9 cellular contexts compared by ENCODE assay signal in genomic region chr3:190322604-190323240, GRCh38. TPM values are rescaled to one million over a fixed set of nuclear protein-coding genes. Genes with fewer than 3 reads are reported as not detected.
DNase-seq lines count a peak whose midpoint lies in the region; ATAC-seq, FAIRE-seq and TF ChIP-seq lines count a peak whose summit lies in the region.
"Had no signal": no experiment of that assay in that cellular context is flagged by ENCODE, and none has a peak within 500 bp of the region (broad histone marks: within the 10 kb centered on the region; RNA-seq: fewer than 3 reads in every experiment).

No MANE protein-coding gene starts in this region.

- POLR2A ChIA-PET in activated CD4-positive, alpha-beta T cell treated with anti-CD3 and anti-CD28 coated beads, Interleukin-2, amount 10 ng/mL, durations not matched to agents 7 days and 5 days (lab: Charles Lee) = no interaction called here

- H3K9me3 Mint-ChIP-seq in activated CD4-positive, alpha-beta T cell treated with anti-CD3 and anti-CD28 coated beads, Interleukin-2, amount 10 ng/mL, durations not matched to agents 7 days and 5 days = no peaks in the 10 kb centered on the region
- H3K9me3 Mint-ChIP-seq in astrocyte (ENCODE audit: unreplicated experiment) = no peaks in the 10 kb centered on the region

- H4K20me1 ChIP-seq in astrocyte (ENCODE audit: insufficient read depth, low read length) = no peaks in the 10 kb centered on the region

- H3K27me3 ChIP-seq in astrocyte (ENCODE audit: insufficient read depth, low read length) (no peaks in the 10 kb centered on the region), kidney epithelial cell (ENCODE audit: control insufficient read depth, insufficient read depth, low read length) (no peaks in the 10 kb centered on the region), transverse colon (peaks cover 11% of the 10 kb centered on the region)

- no peak for TF ChIP-seq EP300 in transverse colon (IDR thresholded peaks at IDR 0.05; ENCODE audit: low read depth)

- H3K79me2 ChIP-seq in astrocyte (ENCODE audit: insufficient read depth, low read length) = no peaks in the 10 kb centered on the region

- H3K36me3 ChIP-seq in astrocyte (ENCODE audit: insufficient read depth, low read length) (no peaks in the 10 kb centered on the region), kidney epithelial cell (ENCODE audit: control insufficient read depth, insufficient read depth, low read length) (no peaks in the 10 kb centered on the region), transverse colon (no peaks in the 10 kb centered on the region)

- CTCF ChIA-PET in activated CD4-positive, alpha-beta T cell treated with anti-CD3 and anti-CD28 coated beads, Interleukin-2, amount 10 ng/mL, durations not matched to agents 7 days and 5 days (lab: Charles Lee) = interaction anchor here (1.3 to 1.9 kb wide), 4 partner anchors 15 to 361 kb away, joined by 3 to 9 read pairs (median 6); no protein-coding TSS in a partner anchor

- TF ChIP-seq CTCF in astrocyte (IDR thresholded peaks at IDR 0.05; ENCODE audit: insufficient read depth, low read depth, low read length) (no peak), kidney epithelial cell (IDR thresholded peaks at IDR 0.05; ENCODE audit: insufficient read depth, low read length, poor library complexity, severe bottlenecking) (no peak), transverse colon (IDR thresholded peaks at IDR 0.05) (peak in 1 of 5 experiments; percentile 8)

- no peaks in the 10 kb centered on the region for H3K9me3 ChIP-seq in astrocyte (ENCODE audit: insufficient read depth, low read depth, low read length)
- H3K9me3 ChIP-seq in transverse colon = no peaks in the 10 kb centered on the region

- H2AFZ ChIP-seq in astrocyte (ENCODE audit: low read depth, low read length) = peak overlapping the region; percentile 91

- no peak overlapping the region for H3K27ac ChIP-seq in astrocyte (ENCODE audit: low read depth, low read length)
- peak overlapping the region in 1 of 4 donors; percentile 58 for H3K27ac ChIP-seq in transverse colon

- H3K4me3 Mint-ChIP-seq in activated CD4-positive, alpha-beta T cell treated with anti-CD3 and anti-CD28 coated beads, Interleukin-2, amount 10 ng/mL, durations not matched to agents 7 days and 5 days = peak overlapping the region; percentile 52
- H3K4me3 Mint-ChIP-seq in astrocyte (ENCODE audit: unreplicated experiment) = peak overlapping the region; percentile 84

- H3K36me3 Mint-ChIP-seq in activated CD4-positive, alpha-beta T cell treated with anti-CD3 and anti-CD28 coated beads, Interleukin-2, amount 10 ng/mL, durations not matched to agents 7 days and 5 days (ENCODE audit: low read depth) = no peaks in the 10 kb centered on the region
- no peaks in the 10 kb centered on the region for H3K36me3 Mint-ChIP-seq in astrocyte (ENCODE audit: low read depth, unreplicated experiment)

- in situ Hi-C loops in transverse colon (cut with MboI; ENCODE audit: low pct_ligation_motif_present in 1 of 4, low pct_unique_long_range_greater_than_20kb in 1 of 4, low sequenced_read_pairs in 3 of 4) = loop anchor here in 3 of 4 donors (10.0 kb wide), 2 partner anchors 98 to 358 kb away; no protein-coding TSS in a partner anchor

- intact Hi-C loops in transverse colon (cut with DNase I; ENCODE audit: low total_unique reads) = loop anchor here (5.0 to 10.0 kb wide), 2 partner anchors 98 to 360 kb away; no protein-coding TSS in a partner anchor

- H3K4me3 ChIP-seq in astrocyte (ENCODE audit: insufficient read depth, low read depth, low read length) = peak overlapping the region; percentile 67
- H3K4me3 ChIP-seq in kidney epithelial cell (ENCODE audit: low read depth, low read length) = peak overlapping the region; percentile 87
- H3K4me3 ChIP-seq in transverse colon = peak overlapping the region in 3 of 4 donors; percentile 30 to 55 (median 48)

- no peak overlapping the region for H3K27ac Mint-ChIP-seq in activated CD4-positive, alpha-beta T cell treated with anti-CD3 and anti-CD28 coated beads, Interleukin-2, amount 10 ng/mL, durations not matched to agents 7 days and 5 days
- peak overlapping the region; percentile 27 for H3K27ac Mint-ChIP-seq in astrocyte (ENCODE audit: unreplicated experiment)

- ATAC-seq in GM18909 (IDR thresholded peaks at IDR 0.05; ENCODE audit: poor library complexity, unreplicated experiment) = no peak

- TF ChIP-seq POLR2A in transverse colon (IDR thresholded peaks at IDR 0.05) = no peak

- FAIRE-seq in astrocyte (lab: Jason Lieb, UNC) (no peak), GM19239 (lab: Jason Lieb, UNC) (no peak)
- FAIRE-seq: TTC549 had no signal

- H3K9ac ChIP-seq in astrocyte (ENCODE audit: low read length) = peak overlapping the region; percentile 60

- H3K4me2 ChIP-seq in astrocyte (ENCODE audit: low read length) = peak overlapping the region; percentile 91

- peaks cover 34% of the 10 kb centered on the region for H3K27me3 Mint-ChIP-seq in activated CD4-positive, alpha-beta T cell treated with anti-CD3 and anti-CD28 coated beads, Interleukin-2, amount 10 ng/mL, durations not matched to agents 7 days and 5 days
- H3K27me3 Mint-ChIP-seq in astrocyte (ENCODE audit: low read depth, unreplicated experiment) = peaks cover 5% of the 10 kb centered on the region

- H3K4me1 ChIP-seq in astrocyte (ENCODE audit: insufficient read depth, low read length) = peaks cover 22% of the 10 kb centered on the region
- H3K4me1 ChIP-seq in transverse colon = peaks cover 0 to 7% (median 5%) of the 10 kb centered on the region in 4 donors

- no peak for DNase-seq in activated CD4-positive, alpha-beta T cell treated with anti-CD3 and anti-CD28 coated beads, Interleukin-2, amount 10 ng/mL, durations not matched to agents 7 days and 5 days
- no peak for DNase-seq in activated CD4-positive, alpha-beta T cell treated with anti-CD3 and anti-CD28 coated beads, Interleukin-2, amount 50 U/mL, for 48 hours
- DNase-seq in astrocyte (ENCODE audit: low read depth) = no peak
- no peak for DNase-seq in kidney epithelial cell (ENCODE audit: low read depth)
- DNase-seq in transverse colon = no peak
- no peak for DNase-seq in GM19240 (ENCODE audit: insufficient read length, low spot score)
- DNase-seq in GM19239 (ENCODE audit: insufficient read length, low spot score) = no peak

- 9 to 14% methylated on average over 10 to 12 of the region's 12 CpGs for WGBS in transverse colon (ENCODE audit: low coverage in 1 of 2), 2 donors

- H3K4me1 Mint-ChIP-seq in activated CD4-positive, alpha-beta T cell treated with anti-CD3 and anti-CD28 coated beads, Interleukin-2, amount 10 ng/mL, durations not matched to agents 7 days and 5 days = peaks cover 21% of the 10 kb centered on the region
- peaks cover 15% of the 10 kb centered on the region for H3K4me1 Mint-ChIP-seq in astrocyte (ENCODE audit: low read depth, unreplicated experiment)

RNA-seq across cellular contexts. Expression of gene CLDN1, which starts 0.5 kb away (rescaled TPM):
- total RNA-seq in activated CD4-positive, alpha-beta T cell treated with anti-CD3 and anti-CD28 coated beads, Interleukin-2, amount 10 ng/mL, durations not matched to agents 7 days and 5 days = not detected
- total RNA-seq in astrocyte (34.1 and 35.6 TPM in 2 replicates), kidney epithelial cell (305 and 316 TPM in 2 replicates), transverse colon (under 1 TPM in 3 of 4 donors, not detected in 1; 0.37 to 0.95 (median 0.82) TPM)

Comparison
In these comparisons a context has a peak if more than half of its experiments do, and no peak if none do; other contexts are left out.
1. RNA of gene CLDN1, which starts 0.5 kb away (total RNA-seq): 305 to 316 TPM in kidney epithelial cell and 34.1 to 35.6 TPM in astrocyte; 0.37 to 0.95 TPM in transverse colon and not detected in activated CD4-positive, alpha-beta T cell treated with anti-CD3 and anti-CD28 coated beads, Interleukin-2, amount 10 ng/mL, durations not matched to agents 7 days and 5 days; every median in the first group is over 10 times any median in the second.
2. Peak in every context shown above with its lines, with median percentiles within 50 percentile points of each other: H3K4me3 ChIP-seq.